In the genomic region with DNA sequence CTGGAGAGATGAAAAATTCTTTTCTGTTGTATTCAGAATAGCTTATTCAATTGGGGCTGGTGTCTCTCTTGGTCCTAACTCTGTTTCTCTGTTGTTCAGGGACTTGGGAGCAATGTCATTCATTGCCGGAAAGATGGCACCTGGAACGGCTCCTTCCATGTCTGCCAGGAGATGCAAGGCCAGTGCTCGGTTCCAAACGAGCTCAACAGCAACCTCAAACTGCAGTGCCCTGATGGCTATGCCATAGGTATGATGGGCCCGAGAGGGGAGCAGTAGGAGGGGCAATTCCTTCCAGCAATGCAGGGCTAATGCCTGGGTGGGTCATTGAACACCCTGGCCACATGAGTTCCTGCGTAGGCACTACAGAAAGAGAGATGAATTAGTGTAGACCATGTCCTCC, we compare ENCODE assay signal across 27 cellular contexts.
"Had no signal": no experiment of that assay in that cellular context is flagged by ENCODE, and none has a peak within 500 bp of the region (broad histone marks: within the 10 kb centered on the region; RNA-seq: fewer than 3 reads in every experiment).

No MANE protein-coding gene starts in this region.

- H3K4me3 ChIP-seq: stomach, suprapubic skin, testis, thoracic aorta, thyroid gland, tibial artery, tibial nerve, transverse colon, upper lobe of left lung, uterus, vagina had no signal

- H3K36me3 ChIP-seq: thoracic aorta, thyroid gland, tibial nerve, transverse colon, upper lobe of left lung, uterus, vagina had no signal

- H3K27ac ChIP-seq: stomach, suprapubic skin, testis, thoracic aorta, thyroid gland, tibial artery, tibial nerve, transverse colon, upper lobe of left lung, uterus, vagina had no signal

- H3K9me3 Mint-ChIP-seq: stimulated activated effector memory CD8-positive, alpha-beta T cell treated with anti-CD3 and anti-CD28 coated beads, Interleukin-12 subunit alpha, Interleukin-12 subunit beta, amount 100 ng/mL, for 72 hours; stimulated activated memory B cell treated with anti-CD40 and anti-IgM and Interleukin-4, amounts not matched to agents 10 μg/mL and 1 μg/mL and 100 μg/mL, for 72 hours; stimulated activated naive CD8-positive, alpha-beta T cell treated with anti-CD3 and anti-CD28 coated beads, Interleukin-15, amount 100 ng/mL, for 72 hours; stimulated activated naive CD8-positive, alpha-beta T cell treated with anti-CD3 and anti-CD28 coated beads, Interleukin-15, Interleukin-2, amounts not matched to agents 100 ng/mL and 50 ng/mL, for 24 hours; type B pancreatic cell had no signal

- H3K27ac Mint-ChIP-seq: stimulated activated effector memory CD8-positive, alpha-beta T cell treated with anti-CD3 and anti-CD28 coated beads, Interleukin-12 subunit alpha, Interleukin-12 subunit beta, amount 100 ng/mL, for 72 hours; stimulated activated memory B cell treated with anti-CD40 and anti-IgM and Interleukin-4, amounts not matched to agents 10 μg/mL and 1 μg/mL and 100 μg/mL, for 72 hours; stimulated activated naive B cell treated with anti-CD40 and anti-IgM and Interleukin-4, amounts not matched to agents 10 μg/mL and 1 μg/mL and 100 μg/mL, for 72 hours; stimulated activated naive CD8-positive, alpha-beta T cell treated with anti-CD3 and anti-CD28 coated beads, Interleukin-15, amount 100 ng/mL, for 72 hours; stimulated activated naive CD8-positive, alpha-beta T cell treated with anti-CD3 and anti-CD28 coated beads, Interleukin-15, Interleukin-2, amounts not matched to agents 100 ng/mL and 50 ng/mL, for 24 hours; type B pancreatic cell had no signal

- H3K9me3 ChIP-seq: stomach, suprapubic skin, testis, thoracic aorta, thyroid gland, tibial artery, tibial nerve, transverse colon, upper lobe of left lung, uterus, vagina had no signal

- H3K4me1 Mint-ChIP-seq: stimulated activated effector memory CD8-positive, alpha-beta T cell treated with anti-CD3 and anti-CD28 coated beads, Interleukin-12 subunit alpha, Interleukin-12 subunit beta, amount 100 ng/mL, for 72 hours; stimulated activated memory B cell treated with anti-CD40 and anti-IgM and Interleukin-4, amounts not matched to agents 10 μg/mL and 1 μg/mL and 100 μg/mL, for 72 hours; stimulated activated naive B cell treated with anti-CD40 and anti-IgM and Interleukin-4, amounts not matched to agents 10 μg/mL and 1 μg/mL and 100 μg/mL, for 72 hours; stimulated activated naive CD8-positive, alpha-beta T cell treated with anti-CD3 and anti-CD28 coated beads, Interleukin-15, amount 100 ng/mL, for 72 hours had no signal

- ATAC-seq: stimulated activated effector memory CD8-positive, alpha-beta T cell treated with anti-CD3 and anti-CD28 coated beads, Interleukin-12 subunit alpha, Interleukin-12 subunit beta, amount 100 ng/mL, for 72 hours; stimulated activated memory B cell treated with anti-CD40 and anti-IgM and Interleukin-4, amounts not matched to agents 10 μg/mL and 1 μg/mL and 100 μg/mL, for 72 hours; stimulated activated naive B cell treated with anti-CD40 and anti-IgM and Interleukin-4, amounts not matched to agents 10 μg/mL and 1 μg/mL and 100 μg/mL, for 72 hours; stimulated activated naive CD8-positive, alpha-beta T cell treated with anti-CD3 and anti-CD28 coated beads, Interleukin-15, amount 100 ng/mL, for 72 hours; stimulated activated naive CD8-positive, alpha-beta T cell treated with anti-CD3 and anti-CD28 coated beads, Interleukin-15, Interleukin-2, amounts not matched to agents 100 U/mL and 50 U/mL, for 24 hours had no signal

- DNase-seq: stimulated activated CD4-positive, alpha-beta T cell treated with anti-CD3 and anti-CD28 coated beads, Interleukin-2, amount 100 ng/mL, for 48 hours; stimulated activated CD4-positive, alpha-beta T cell treated with anti-CD3 and anti-CD28 coated beads, Interleukin-4, amount 100 ng/mL, for 1 hour; stimulated activated CD4-positive, alpha-beta T cell treated with anti-CD3 and anti-CD28 coated beads, Interleukin-4, amount 100 ng/mL, for 24 hours; stimulated activated CD4-positive, alpha-beta T cell treated with anti-CD3 and anti-CD28 coated beads, Interleukin-4, amount 100 ng/mL, for 4 hours; stimulated activated CD8-positive, alpha-beta memory T cell treated with anti-CD3 and anti-CD28 coated beads, Interleukin-4, amount 100 ng/mL, for 48 hours; stimulated activated naive B cell treated with anti-CD40 and anti-IgM and Interleukin-4, amounts not matched to agents 10 μg/mL and 1 μg/mL and 100 μg/mL, for 72 hours; stimulated activated naive CD4-positive, alpha-beta T cell; stimulated activated naive CD4-positive, alpha-beta T cell treated with Interleukin-2 at 50 U/mL for 16 hours; stimulated activated naive CD8-positive, alpha-beta T cell treated with anti-CD3 and anti-CD28 coated beads, Interleukin-15, amount 100 ng/mL, for 72 hours; stimulated activated naive CD8-positive, alpha-beta T cell treated with anti-CD3 and anti-CD28 coated beads, Interleukin-15, Interleukin-2, amounts not matched to agents 100 U/mL and 50 U/mL, for 24 hours; stomach; substantia nigra; testis; thyroid gland; tibial artery; transverse colon; trophoblast cell; upper lobe of left lung; uterus had no signal

- H3K4me1 ChIP-seq: testis, transverse colon, upper lobe of left lung, uterus had no signal

- H3K36me3 Mint-ChIP-seq: stimulated activated effector memory CD8-positive, alpha-beta T cell treated with anti-CD3 and anti-CD28 coated beads, Interleukin-12 subunit alpha, Interleukin-12 subunit beta, amount 100 ng/mL, for 72 hours; stimulated activated memory B cell treated with anti-CD40 and anti-IgM and Interleukin-4, amounts not matched to agents 10 μg/mL and 1 μg/mL and 100 μg/mL, for 72 hours; stimulated activated naive B cell treated with anti-CD40 and anti-IgM and Interleukin-4, amounts not matched to agents 10 μg/mL and 1 μg/mL and 100 μg/mL, for 72 hours had no signal

- H3K4me3 Mint-ChIP-seq: stimulated activated effector memory CD8-positive, alpha-beta T cell treated with anti-CD3 and anti-CD28 coated beads, Interleukin-12 subunit alpha, Interleukin-12 subunit beta, amount 100 ng/mL, for 72 hours; stimulated activated memory B cell treated with anti-CD40 and anti-IgM and Interleukin-4, amounts not matched to agents 10 μg/mL and 1 μg/mL and 100 μg/mL, for 72 hours; stimulated activated naive B cell treated with anti-CD40 and anti-IgM and Interleukin-4, amounts not matched to agents 10 μg/mL and 1 μg/mL and 100 μg/mL, for 72 hours; stimulated activated naive CD8-positive, alpha-beta T cell treated with anti-CD3 and anti-CD28 coated beads, Interleukin-15, amount 100 ng/mL, for 72 hours; stimulated activated naive CD8-positive, alpha-beta T cell treated with anti-CD3 and anti-CD28 coated beads, Interleukin-15, Interleukin-2, amounts not matched to agents 100 ng/mL and 50 ng/mL, for 24 hours; type B pancreatic cell had no signal

- H3K27me3 Mint-ChIP-seq: stimulated activated memory B cell treated with anti-CD40 and anti-IgM and Interleukin-4, amounts not matched to agents 10 μg/mL and 1 μg/mL and 100 μg/mL, for 72 hours; stimulated activated naive B cell treated with anti-CD40 and anti-IgM and Interleukin-4, amounts not matched to agents 10 μg/mL and 1 μg/mL and 100 μg/mL, for 72 hours; stimulated activated naive CD8-positive, alpha-beta T cell treated with anti-CD3 and anti-CD28 coated beads, Interleukin-15, amount 100 ng/mL, for 72 hours; stimulated activated naive CD8-positive, alpha-beta T cell treated with anti-CD3 and anti-CD28 coated beads, Interleukin-15, Interleukin-2, amounts not matched to agents 100 ng/mL and 50 ng/mL, for 24 hours; type B pancreatic cell had no signal

- H3K27me3 ChIP-seq: stomach, suprapubic skin, testis, thyroid gland, tibial artery, tibial nerve, transverse colon, upper lobe of left lung, uterus, vagina had no signal
